In genomic region chr15:45648521-45649200, GRCh38 we compare ENCODE assay signal across 10 cellular contexts. TPM values are rescaled to one million over a fixed set of nuclear protein-coding genes. Genes with fewer than 3 reads are reported as not detected.
DNase-seq lines count a peak whose midpoint lies in the region; ATAC-seq, FAIRE-seq and TF ChIP-seq lines count a peak whose summit lies in the region.
"Had no signal": no experiment of that assay in that cellular context is flagged by ENCODE, and none has a peak within 500 bp of the region (broad histone marks: within the 10 kb centered on the region; RNA-seq: fewer than 3 reads in every experiment).

No MANE protein-coding gene starts in this region.

- 52 to 64% methylated on average over 4 of the region's 4 CpGs for WGBS in GM23248 (ENCODE audit: low coverage in 1 of 2, low lambda C conversion rate in 2 of 2, missing lambda C conversion rate in 2 of 2), 2 experiments

- in situ Hi-C loops in GM23248 (cut with MboI), result no loop called here
- in situ Hi-C loops in HAP-1 (cut with MboI; ENCODE audit: low sequenced_read_pairs), result no loop called here

- no peak for TF ChIP-seq CTCF in kidney (IDR thresholded peaks at IDR 0.05; ENCODE audit: borderline replicate concordance, extremely low read depth, insufficient read depth)
- TF ChIP-seq CTCF in neural progenitor cell (IDR thresholded peaks at IDR 0.05), result no peak

- H3K27me3 ChIP-seq in ACC112 (ENCODE audit: insufficient read depth, low read length), result no peaks in the 10 kb centered on the region
- H3K27me3 ChIP-seq in GM23248 (replicated peaks; ENCODE audit: insufficient read depth), result no peaks in the 10 kb centered on the region
- H3K27me3 ChIP-seq in HAP-1 (ENCODE audit: low read depth), result no peaks in the 10 kb centered on the region
- H3K27me3 ChIP-seq in neural progenitor cell, result no peaks in the 10 kb centered on the region
- H3K27me3 ChIP-seq: ascending aorta had no signal

- H4K20me1 ChIP-seq in GM23248 (ENCODE audit: insufficient read depth) (no peaks in the 10 kb centered on the region), neural progenitor cell (ENCODE audit: low read depth) (no peaks in the 10 kb centered on the region)

- no peak for ATAC-seq in activated CD8-positive, alpha-beta T cell treated with anti-CD3 and anti-CD28 coated beads, Interleukin-2, amount 10 ng/mL, durations not matched to agents 7 days and 5 days
- ATAC-seq in HG02884 (IDR thresholded peaks at IDR 0.05; ENCODE audit: unreplicated experiment), result no peak

- no peak for FAIRE-seq in kidney (lab: Jason Lieb, UNC)

- H3K4me2 ChIP-seq in GM23248 (ENCODE audit: unreplicated experiment), result peak overlapping the region; percentile 42
- no peak overlapping the region for H3K4me2 ChIP-seq in neural progenitor cell

- H3K36me3 Mint-ChIP-seq in activated CD8-positive, alpha-beta T cell treated with anti-CD3 and anti-CD28 coated beads, Interleukin-2, amount 10 ng/mL, durations not matched to agents 7 days and 5 days (ENCODE audit: low read depth), result peaks cover 34% of the 10 kb centered on the region
- no peaks in the 10 kb centered on the region for H3K36me3 Mint-ChIP-seq in neural progenitor cell

- no peak overlapping the region for H2AFZ ChIP-seq in ACC112 (ENCODE audit: low read length, unreplicated experiment)
- H2AFZ ChIP-seq in GM23248, result no peak overlapping the region
- no peak overlapping the region for H2AFZ ChIP-seq in neural progenitor cell (replicated peaks)

- H3K4me1 ChIP-seq in ACC112 (ENCODE audit: control insufficient read depth, insufficient read depth, low read length, unreplicated experiment) (peaks cover 45% of the 10 kb centered on the region), GM23248 (ENCODE audit: insufficient read depth) (peaks cover 35% of the 10 kb centered on the region), kidney (ENCODE audit: control insufficient read depth in 1 of 2, insufficient read depth in 1 of 2, low read depth in 1 of 2, low read length in 2 of 2) (peaks cover 8% of the 10 kb centered on the region in 2 donors), HAP-1 (peaks cover 4% of the 10 kb centered on the region), neural progenitor cell (no peaks in the 10 kb centered on the region)

- CTCF ChIA-PET in activated CD8-positive, alpha-beta T cell treated with anti-CD3 and anti-CD28 coated beads, Interleukin-2, amount 10 ng/mL, durations not matched to agents 7 days and 5 days (lab: Charles Lee), result interaction anchor here (1.0 kb wide), 1 partner anchor 12 kb away, joined by 3 read pairs; no protein-coding TSS in a partner anchor

- H3K27ac ChIP-seq in ACC112 (ENCODE audit: low read depth, low read length) (peak overlapping the region; percentile 66), GM23248 (peak overlapping the region; percentile 19; the same call in 1 of the 2 replicates), kidney (ENCODE audit: low read depth in 2 of 2, low read length in 2 of 2) (peak overlapping the region; percentile 68 to 86), neural progenitor cell (no peak overlapping the region)
- H3K27ac ChIP-seq: ascending aorta had no signal

- peaks cover 45% of the 10 kb centered on the region for H3K4me1 Mint-ChIP-seq in activated CD8-positive, alpha-beta T cell treated with anti-CD3 and anti-CD28 coated beads, Interleukin-2, amount 10 ng/mL, durations not matched to agents 7 days and 5 days (ENCODE audit: low read depth)
- peaks cover 9% of the 10 kb centered on the region for H3K4me1 Mint-ChIP-seq in neural progenitor cell

- H3K36me3 ChIP-seq in ACC112 (ENCODE audit: insufficient read depth, low read length) (no peaks in the 10 kb centered on the region), GM23248 (ENCODE audit: low read depth) (no peaks in the 10 kb centered on the region), kidney (ENCODE audit: control insufficient read depth in 1 of 2, insufficient read depth in 2 of 2, low read length in 2 of 2) (no peaks in the 10 kb centered on the region), HAP-1 (replicated peaks) (no peaks in the 10 kb centered on the region), neural progenitor cell (no peaks in the 10 kb centered on the region)
- H3K36me3 ChIP-seq: ascending aorta had no signal

- no peaks in the 10 kb centered on the region for H3K9me2 ChIP-seq in GM23248 (ENCODE audit: insufficient read depth)

- H3F3A ChIP-seq in GM23248 (ENCODE audit: insufficient read depth) (peaks cover 29% of the 10 kb centered on the region), neural progenitor cell (ENCODE audit: low read depth) (no peaks in the 10 kb centered on the region)

- H3K79me2 ChIP-seq in ACC112 (ENCODE audit: control insufficient read depth, insufficient read depth, low read length, unreplicated experiment) (peaks cover 75% of the 10 kb centered on the region), GM23248 (ENCODE audit: insufficient read depth) (peaks cover 23% of the 10 kb centered on the region), neural progenitor cell (ENCODE audit: low read depth) (no peaks in the 10 kb centered on the region)

- no peaks in the 10 kb centered on the region for H3K9me3 Mint-ChIP-seq in activated CD8-positive, alpha-beta T cell treated with anti-CD3 and anti-CD28 coated beads, Interleukin-2, amount 10 ng/mL, durations not matched to agents 7 days and 5 days (ENCODE audit: insufficient read depth)
- H3K9me3 Mint-ChIP-seq in neural progenitor cell, result no peaks in the 10 kb centered on the region

- no peak overlapping the region for H3K4me3 Mint-ChIP-seq in activated CD8-positive, alpha-beta T cell treated with anti-CD3 and anti-CD28 coated beads, Interleukin-2, amount 10 ng/mL, durations not matched to agents 7 days and 5 days
- H3K4me3 Mint-ChIP-seq in neural progenitor cell, result no peak overlapping the region

- H3K27me3 Mint-ChIP-seq in activated CD8-positive, alpha-beta T cell treated with anti-CD3 and anti-CD28 coated beads, Interleukin-2, amount 10 ng/mL, durations not matched to agents 7 days and 5 days (ENCODE audit: low read depth), result no peaks in the 10 kb centered on the region
- H3K27me3 Mint-ChIP-seq in neural progenitor cell (ENCODE audit: insufficient read depth, low read depth), result peaks cover 2% of the 10 kb centered on the region

- intact Hi-C loops in kidney (cut with DNase I), result no loop called here

- no peak overlapping the region for H3K9ac ChIP-seq in GM23248
- H3K9ac ChIP-seq in kidney (ENCODE audit: low read length in 2 of 2), result no peak overlapping the region
- no peak overlapping the region for H3K9ac ChIP-seq in neural progenitor cell

- peak; percentile 77 for DNase-seq in GM23248
- no peak for DNase-seq in activated CD8-positive, alpha-beta T cell treated with anti-CD3 and anti-CD28 coated beads, Interleukin-2, amount 10 ng/mL, durations not matched to agents 7 days and 5 days
- no peak for DNase-seq in kidney
- DNase-seq in HAP-1 (ENCODE audit: low spot score in 2 of 2), result no peak
- no peak for DNase-seq in neural progenitor cell (ENCODE audit: low spot score)
- DNase-seq in dedifferentiated amniotic fluid mesenchymal stem cell (ENCODE audit: extremely low spot score), result no peak
- DNase-seq: substantia nigra had no signal

- H3K9me3 ChIP-seq in GM23248 (ENCODE audit: low read depth) (no peaks in the 10 kb centered on the region), kidney (ENCODE audit: control insufficient read depth in 1 of 2, low read length in 2 of 2) (no peaks in the 10 kb centered on the region), HAP-1 (no peaks in the 10 kb centered on the region), neural progenitor cell (ENCODE audit: low read depth) (no peaks in the 10 kb centered on the region)
- H3K9me3 ChIP-seq: ascending aorta had no signal

- POLR2A ChIA-PET in activated CD8-positive, alpha-beta T cell treated with anti-CD3 and anti-CD28 coated beads, Interleukin-2, amount 10 ng/mL, durations not matched to agents 7 days and 5 days (lab: Charles Lee), result interaction anchor here (0.7 to 1.0 kb wide), 2 partner anchors 11 to 13 kb away, joined by 3 to 4 read pairs; partner anchors contain the start of gene SQOR

- H3K4me3 ChIP-seq in ACC112 (ENCODE audit: low read depth, low read length) (no peak overlapping the region), GM23248 (no peak overlapping the region), kidney (ENCODE audit: low read length in 2 of 2) (no peak overlapping the region), HAP-1 (no peak overlapping the region), neural progenitor cell (no peak overlapping the region)
- H3K4me3 ChIP-seq: ascending aorta had no signal

- H3K27ac Mint-ChIP-seq in activated CD8-positive, alpha-beta T cell treated with anti-CD3 and anti-CD28 coated beads, Interleukin-2, amount 10 ng/mL, durations not matched to agents 7 days and 5 days, result peak overlapping the region; percentile 14
- H3K27ac Mint-ChIP-seq in neural progenitor cell, result no peak overlapping the region

RNA-seq across cellular contexts. Expression of gene SQOR, which starts 13.8 kb away (rescaled TPM):
- total RNA-seq in GM23248 (2014; rRNA removed; shearing (Covaris generic)), result 19.7 and 22.0 TPM in 2 replicates
- polyA plus RNA-seq in GM23248 (2016; fragmentation: Nextera tagmentation; extraction: Ambion mirVana), result 21.9 and 22.2 TPM in 2 replicates
- 10 to 100 TPM; 75.8 to 79.6 TPM for total RNA-seq in activated CD8-positive, alpha-beta T cell treated with anti-CD3 and anti-CD28 coated beads, Interleukin-2, amount 10 ng/mL, durations not matched to agents 7 days and 5 days
- total RNA-seq in kidney, result 67.5 TPM
- 43.4 TPM for polyA plus RNA-seq in kidney (ENCODE audit: insufficient read depth, low read depth, low replicate concordance)
- 0.22 and 0.73 TPM in 2 replicates for total RNA-seq in neural progenitor cell (ENCODE audit: low replicate concordance)

Comparison
In these comparisons a context has a peak if more than half of its experiments do, and no peak if none do; other contexts are left out.
1. RNA of gene SQOR, which starts 13.8 kb away (total RNA-seq): 75.8 to 79.6 TPM in activated CD8-positive, alpha-beta T cell treated with anti-CD3 and anti-CD28 coated beads, Interleukin-2, amount 10 ng/mL, durations not matched to agents 7 days and 5 days, 67.5 TPM in kidney (single experiment) and 19.7 to 22.0 TPM in GM23248; 0.22 to 0.73 TPM in neural progenitor cell; every median in the first group is over 10 times any median in the second.